Comparison of ENCODE assay signal across 8 cellular contexts in genomic region chr12:109154485-109155438, GRCh38. TPM values are rescaled to one million over a fixed set of nuclear protein-coding genes. Genes with fewer than 3 reads are reported as not detected.
A peak's percentile ranks its signal among the peaks of the same experiment; 100 is the strongest.
DNase-seq lines count a peak whose midpoint lies in the region; ATAC-seq and TF ChIP-seq lines count a peak whose summit lies in the region.

No MANE protein-coding gene starts in this region.

- peak overlapping the region; percentile 60 to 91 (median 87) for H3K27ac Mint-ChIP-seq in CD4-positive, CD25-positive, alpha-beta regulatory T cell
- peak overlapping the region; percentile 71 for H3K27ac Mint-ChIP-seq in activated T-helper 2 cell treated with anti-CD3 and anti-CD28 coated beads, Interferon-gamma antibody, Interleukin-2, Interleukin-4, amounts not matched to agents 10 μg/mL and 5 μg/mL and 100 μg/mL, durations not matched to agents 14 hours and 24 hours and 36 hours
- peak overlapping the region; percentile 53 to 67 for H3K27ac Mint-ChIP-seq in natural killer cell
- peak overlapping the region; percentile 91 for H3K27ac Mint-ChIP-seq in stimulated activated naive B cell treated with anti-CD40 and anti-IgM and Interleukin-4, amounts not matched to agents 10 μg/mL and 1 μg/mL and 100 μg/mL, for 72 hours

- peak overlapping the region; percentile 82 for H3K4me3 ChIP-seq in CD4-positive, CD25-positive, alpha-beta regulatory T cell (ENCODE audit: low read depth, low read length)
- peak overlapping the region; percentile 69 for H3K4me3 ChIP-seq in fibroblast of the aortic adventitia (ENCODE audit: low read depth, low read length)

- H3K27ac ChIP-seq in CD4-positive, CD25-positive, alpha-beta regulatory T cell (ENCODE audit: insufficient read depth, low read length, poor library complexity, severe bottlenecking): peak overlapping the region; percentile 60

- H3K4me3 Mint-ChIP-seq in CD4-positive, CD25-positive, alpha-beta regulatory T cell: peak overlapping the region; percentile 92 to 98 (median 92)
- H3K4me3 Mint-ChIP-seq in activated T-helper 2 cell treated with anti-CD3 and anti-CD28 coated beads, Interferon-gamma antibody, Interleukin-2, Interleukin-4, amounts not matched to agents 10 μg/mL and 5 μg/mL and 100 μg/mL, durations not matched to agents 14 hours and 24 hours and 36 hours (ENCODE audit: low read depth): peak overlapping the region; percentile 82
- peak overlapping the region; percentile 85 for H3K4me3 Mint-ChIP-seq in natural killer cell
- peak overlapping the region; percentile 84 to 89 for H3K4me3 Mint-ChIP-seq in stimulated activated naive B cell treated with anti-CD40 and anti-IgM and Interleukin-4, amounts not matched to agents 10 μg/mL and 1 μg/mL and 100 μg/mL, for 72 hours

- H3K4me1 Mint-ChIP-seq in CD4-positive, CD25-positive, alpha-beta regulatory T cell: peaks cover 16 to 22% (median 18%) of the 10 kb centered on the region in 4 donors
- peaks cover 14% of the 10 kb centered on the region for H3K4me1 Mint-ChIP-seq in activated T-helper 2 cell treated with anti-CD3 and anti-CD28 coated beads, Interferon-gamma antibody, Interleukin-2, Interleukin-4, amounts not matched to agents 10 μg/mL and 5 μg/mL and 100 μg/mL, durations not matched to agents 14 hours and 24 hours and 36 hours (ENCODE audit: low read depth)
- peaks cover 16 to 17% of the 10 kb centered on the region in 2 donors for H3K4me1 Mint-ChIP-seq in natural killer cell
- peaks cover 12 to 25% of the 10 kb centered on the region in 2 donors for H3K4me1 Mint-ChIP-seq in stimulated activated naive B cell treated with anti-CD40 and anti-IgM and Interleukin-4, amounts not matched to agents 10 μg/mL and 1 μg/mL and 100 μg/mL, for 72 hours

- peaks cover 15% of the 10 kb centered on the region for H3K4me1 ChIP-seq in CD4-positive, CD25-positive, alpha-beta regulatory T cell (ENCODE audit: control insufficient read depth, insufficient read depth, low read length, poor library complexity, severe bottlenecking)

- H3K36me3 ChIP-seq in CD4-positive, CD25-positive, alpha-beta regulatory T cell (ENCODE audit: control insufficient read depth, insufficient read depth, low read length): no peaks in the 10 kb centered on the region

- peaks cover 4% of the 10 kb centered on the region for H3K36me3 Mint-ChIP-seq in CD4-positive, CD25-positive, alpha-beta regulatory T cell
- H3K36me3 Mint-ChIP-seq in activated T-helper 2 cell treated with anti-CD3 and anti-CD28 coated beads, Interferon-gamma antibody, Interleukin-2, Interleukin-4, amounts not matched to agents 10 μg/mL and 5 μg/mL and 100 μg/mL, durations not matched to agents 14 hours and 24 hours and 36 hours (ENCODE audit: low read depth): no peaks in the 10 kb centered on the region
- H3K36me3 Mint-ChIP-seq in natural killer cell: no peaks in the 10 kb centered on the region
- no peaks in the 10 kb centered on the region for H3K36me3 Mint-ChIP-seq in stimulated activated naive B cell treated with anti-CD40 and anti-IgM and Interleukin-4, amounts not matched to agents 10 μg/mL and 1 μg/mL and 100 μg/mL, for 72 hours

- H3K27me3 Mint-ChIP-seq in CD4-positive, CD25-positive, alpha-beta regulatory T cell: peaks cover 5% of the 10 kb centered on the region
- peaks cover 9% of the 10 kb centered on the region for H3K27me3 Mint-ChIP-seq in activated T-helper 2 cell treated with anti-CD3 and anti-CD28 coated beads, Interferon-gamma antibody, Interleukin-2, Interleukin-4, amounts not matched to agents 10 μg/mL and 5 μg/mL and 100 μg/mL, durations not matched to agents 14 hours and 24 hours and 36 hours (ENCODE audit: low read depth)
- H3K27me3 Mint-ChIP-seq in natural killer cell (ENCODE audit: low read depth in 2 of 2): peaks cover 3 to 18% of the 10 kb centered on the region in 2 donors
- H3K27me3 Mint-ChIP-seq in stimulated activated naive B cell treated with anti-CD40 and anti-IgM and Interleukin-4, amounts not matched to agents 10 μg/mL and 1 μg/mL and 100 μg/mL, for 72 hours: peaks cover 12 to 16% of the 10 kb centered on the region in 2 donors

- intact Hi-C loops in activated T-helper 2 cell treated with anti-CD3 and anti-CD28 coated beads, Interferon-gamma antibody, Interleukin-2, Interleukin-4, amounts not matched to agents 10 μg/mL and 5 μg/mL and 100 μg/mL, durations not matched to agents 14 hours and 24 hours and 36 hours (cut with micrococcal nuclease): loop anchor here (2.0 to 5.0 kb wide), 2 partner anchors 56 to 558 kb away; partner anchors contain the start of gene FAM222A
- intact Hi-C loops in natural killer cell (cut with micrococcal nuclease): no loop called here

- DNase-seq in CD4-positive, CD25-positive, alpha-beta regulatory T cell: peak; percentile 70 to 82 (median 79)
- DNase-seq in HuH-7 (ENCODE audit: low spot score) (peak; percentile 83), RKO (ENCODE audit: low spot score) (peak; percentile 84), fibroblast of the aortic adventitia (ENCODE audit: low read depth) (peak; percentile 60), natural killer cell (peak; percentile 63)
- DNase-seq in activated T-helper 2 cell treated with anti-CD3 and anti-CD28 coated beads, Interferon-gamma antibody, Interleukin-2, Interleukin-4, amounts not matched to agents 10 μg/mL and 5 μg/mL and 100 μg/mL, durations not matched to agents 14 hours and 24 hours and 36 hours (ENCODE audit: low spot score): peak; percentile 78
- DNase-seq in stimulated activated naive B cell treated with anti-CD40 and anti-IgM and Interleukin-4, amounts not matched to agents 10 μg/mL and 1 μg/mL and 100 μg/mL, for 72 hours: peak; percentile 75

- peak; percentile 91 to 94 for ATAC-seq in CD4-positive, CD25-positive, alpha-beta regulatory T cell (ENCODE audit: low read depth in 2 of 2)
- peak; percentile 67 for ATAC-seq in GM21367 (IDR thresholded peaks at IDR 0.05; ENCODE audit: unreplicated experiment)
- peak; percentile 97 for ATAC-seq in natural killer cell
- peak; percentile 94 for ATAC-seq in stimulated activated naive B cell treated with anti-CD40 and anti-IgM and Interleukin-4, amounts not matched to agents 10 μg/mL and 1 μg/mL and 100 μg/mL, for 72 hours (replicated peaks)

- no peaks in the 10 kb centered on the region for H3K9me3 ChIP-seq in CD4-positive, CD25-positive, alpha-beta regulatory T cell (ENCODE audit: control insufficient read depth in 2 of 2, low read length in 2 of 2)

- peaks cover 2% of the 10 kb centered on the region for H3K27me3 ChIP-seq in CD4-positive, CD25-positive, alpha-beta regulatory T cell (ENCODE audit: control insufficient read depth, insufficient read depth, low read length)

- H3K9me3 Mint-ChIP-seq in CD4-positive, CD25-positive, alpha-beta regulatory T cell: no peaks in the 10 kb centered on the region
- H3K9me3 Mint-ChIP-seq in activated T-helper 2 cell treated with anti-CD3 and anti-CD28 coated beads, Interferon-gamma antibody, Interleukin-2, Interleukin-4, amounts not matched to agents 10 μg/mL and 5 μg/mL and 100 μg/mL, durations not matched to agents 14 hours and 24 hours and 36 hours: no peaks in the 10 kb centered on the region
- no peaks in the 10 kb centered on the region for H3K9me3 Mint-ChIP-seq in natural killer cell
- H3K9me3 Mint-ChIP-seq in stimulated activated naive B cell treated with anti-CD40 and anti-IgM and Interleukin-4, amounts not matched to agents 10 μg/mL and 1 μg/mL and 100 μg/mL, for 72 hours: no peaks in the 10 kb centered on the region

- no peak for TF ChIP-seq CTCF in fibroblast of the aortic adventitia (IDR thresholded peaks at IDR 0.05; ENCODE audit: insufficient read depth, low read length)
- no peak for TF ChIP-seq CTCF in natural killer cell (IDR thresholded peaks at IDR 0.05)

RNA-seq across cellular contexts. Expression of gene ACACB, which starts 38.4 kb away (rescaled TPM):
- total RNA-seq in CD4-positive, CD25-positive, alpha-beta regulatory T cell: 23.5 TPM
- polyA plus RNA-seq in CD4-positive, CD25-positive, alpha-beta regulatory T cell: 1 to 10 TPM in 2 of 4 donors, under 1 TPM in 2; 0.47 to 3.2 (median 1.1) TPM
- 12.1 and 12.9 TPM in 2 replicates for total RNA-seq in activated T-helper 2 cell treated with anti-CD3 and anti-CD28 coated beads, Interferon-gamma antibody, Interleukin-2, Interleukin-4, amounts not matched to agents 10 μg/mL and 5 μg/mL and 100 μg/mL, durations not matched to agents 14 hours and 24 hours and 36 hours
- total RNA-seq in fibroblast of the aortic adventitia (ENCODE audit: low replicate concordance) (14.7 and 31.2 TPM in 2 replicates), natural killer cell (10 to 100 TPM in 1 of 3 donors, 1 to 10 TPM in 2; 4.1 to 14.3 (median 8.4) TPM)

RNA-seq across cellular contexts. Expression of gene UNG, which starts 57.4 kb away (rescaled TPM):
- total RNA-seq in CD4-positive, CD25-positive, alpha-beta regulatory T cell: 8.9 TPM
- polyA plus RNA-seq in CD4-positive, CD25-positive, alpha-beta regulatory T cell: 10 to 100 TPM; 24.1 to 42.2 (median 37.1) TPM
- 82.5 and 86.2 TPM in 2 replicates for total RNA-seq in activated T-helper 2 cell treated with anti-CD3 and anti-CD28 coated beads, Interferon-gamma antibody, Interleukin-2, Interleukin-4, amounts not matched to agents 10 μg/mL and 5 μg/mL and 100 μg/mL, durations not matched to agents 14 hours and 24 hours and 36 hours
- total RNA-seq in fibroblast of the aortic adventitia (ENCODE audit: low replicate concordance) (27.1 and 30.8 TPM in 2 replicates), natural killer cell (10 to 100 TPM in 1 of 3 donors, 1 to 10 TPM in 2; 8.7 to 10.7 (median 9.6) TPM)

Comparison
In these comparisons a context has a peak if more than half of its experiments do, and no peak if none do; other contexts are left out.
1. Peak in every context shown above with its lines: DNase-seq, ATAC-seq, H3K4me3 ChIP-seq and H3K27ac ChIP-seq.